In genomic region chr2:158187908-158188307, GRCh38 we compare ENCODE assay signal across 27 cellular contexts.
"Had no signal": no experiment of that assay in that cellular context is flagged by ENCODE, and none has a peak within 500 bp of the region (broad histone marks: within the 10 kb centered on the region; RNA-seq: fewer than 3 reads in every experiment).

No MANE protein-coding gene starts in this region.

- H3K9me3 Mint-ChIP-seq: memory B cell; naive thymus-derived CD8-positive, alpha-beta T cell; T-helper 2 cell treated with Interferon-gamma antibody and Interleukin-4, amounts not matched to agents 5 μg/mL and 100 μg/mL, for 36 hours had no signal

- DNase-seq: activated CD4-positive, alpha-beta T cell treated with anti-CD3 and anti-CD28 coated beads for 48 hours; activated CD4-positive, alpha-beta T cell treated with anti-CD3 and anti-CD28 coated beads, Interleukin-2, amount 50 U/mL, for 48 hours; activated CD8-positive, alpha-beta memory T cell treated with anti-CD3 and anti-CD28 coated beads for 24 hours; activated effector memory CD4-positive, alpha-beta T cell treated with Interleukin-2 at 50 U/mL for 16 hours; activated naive CD4-positive, alpha-beta T cell treated with Interleukin-2 at 50 U/mL for 16 hours; aorta; body of pancreas; colonic mucosa; effector CD8-positive, alpha-beta T cell; esophagus squamous epithelium; islet precursor cell; left cardiac atrium; midbrain; naive thymus-derived CD8-positive, alpha-beta T cell; stimulated activated CD4-positive, alpha-beta T cell treated with anti-CD3 and anti-CD28 coated beads, Interleukin-12 subunit alpha, Interleukin-12 subunit beta, amount 100 ng/mL, for 4 hours; stimulated activated CD4-positive, alpha-beta T cell treated with anti-CD3 and anti-CD28 coated beads, Interleukin-4, amount 100 ng/mL, for 1 hour; stimulated activated naive CD8-positive, alpha-beta T cell treated with anti-CD3 and anti-CD28 coated beads, Interleukin-15, Interleukin-2, amounts not matched to agents 100 U/mL and 50 U/mL, for 24 hours had no signal

- H3K36me3 ChIP-seq: colonic mucosa, esophagus squamous epithelium, right atrium auricular region, thoracic aorta had no signal

- H3K27me3 Mint-ChIP-seq: memory B cell had no signal

- ATAC-seq: body of pancreas; left cardiac atrium; naive thymus-derived CD8-positive, alpha-beta T cell; stimulated activated naive CD8-positive, alpha-beta T cell treated with anti-CD3 and anti-CD28 coated beads, Interleukin-15, Interleukin-2, amounts not matched to agents 100 U/mL and 50 U/mL, for 24 hours had no signal

- H3K27ac Mint-ChIP-seq: activated naive CD8-positive, alpha-beta T cell; memory B cell; naive thymus-derived CD8-positive, alpha-beta T cell; T-helper 2 cell treated with Interferon-gamma antibody and Interleukin-4, amounts not matched to agents 5 μg/mL and 100 μg/mL, for 36 hours had no signal

- H3K9me3 ChIP-seq: body of pancreas, colonic mucosa, esophagus squamous epithelium, right atrium auricular region, thoracic aorta had no signal

- H3K4me1 ChIP-seq: body of pancreas, right atrium auricular region had no signal

- H3K27me3 ChIP-seq: body of pancreas, colonic mucosa, esophagus squamous epithelium, right atrium auricular region had no signal

- H3K4me3 Mint-ChIP-seq: activated naive CD8-positive, alpha-beta T cell; memory B cell; naive thymus-derived CD8-positive, alpha-beta T cell; T-helper 2 cell treated with Interferon-gamma antibody and Interleukin-4, amounts not matched to agents 5 μg/mL and 100 μg/mL, for 36 hours had no signal

- H3K27ac ChIP-seq: body of pancreas, colonic mucosa, epithelial cell of prostate, esophagus squamous epithelium, right atrium auricular region, thoracic aorta, VCaP had no signal

- H3K4me3 ChIP-seq: body of pancreas, colonic mucosa, esophagus squamous epithelium, right atrium auricular region, thoracic aorta had no signal

- FAIRE-seq: endometrium, frontal cortex, urothelium cell line had no signal
